10 cellular contexts compared by ENCODE assay signal in the genomic region with DNA sequence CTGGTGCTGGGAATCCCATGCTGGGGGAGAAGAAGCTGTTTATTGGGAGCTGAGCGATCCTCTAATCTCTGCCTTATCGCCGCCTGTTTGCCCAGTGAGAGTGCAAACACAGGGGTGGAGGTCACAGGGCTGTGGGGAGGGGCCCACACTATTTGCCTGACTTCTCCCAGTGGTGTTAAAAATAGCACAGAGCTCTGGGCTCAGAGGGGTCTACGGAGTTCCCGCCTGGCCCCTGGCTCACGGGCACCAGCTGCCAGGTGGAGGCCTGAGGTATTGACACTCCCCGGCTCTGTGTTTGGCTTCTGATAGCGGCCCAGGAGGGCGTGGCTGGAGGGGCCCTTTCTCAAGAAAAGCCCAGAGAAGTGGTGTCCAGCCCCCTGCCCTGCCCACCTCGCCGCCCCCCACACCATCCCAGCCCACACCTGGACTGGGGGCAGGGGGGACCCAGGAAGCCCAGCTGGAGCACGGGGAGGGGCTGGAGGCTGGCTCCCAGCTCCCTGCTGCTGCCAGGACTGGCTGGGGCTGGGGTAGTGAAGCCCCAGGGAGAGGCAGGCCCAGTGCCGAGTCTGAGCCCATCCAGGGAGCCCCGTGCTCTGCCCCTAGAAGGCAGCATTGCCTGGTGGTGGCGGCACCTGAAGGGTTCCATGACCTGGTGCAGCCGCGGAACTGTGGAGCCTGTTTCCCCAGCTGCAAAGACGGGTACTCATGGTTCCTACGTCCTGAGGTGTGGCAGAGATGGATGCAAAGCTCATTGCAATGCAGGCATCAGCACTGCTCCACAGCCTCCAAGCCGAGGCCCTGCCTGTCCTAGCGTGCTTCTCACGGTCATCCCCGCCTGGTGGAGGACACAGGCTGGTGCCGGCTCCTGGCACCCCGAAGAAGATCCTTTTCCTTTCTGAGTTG. TPM values are rescaled to one million over a fixed set of nuclear protein-coding genes. Genes with fewer than 3 reads are reported as not detected.
DNase-seq lines count a peak whose midpoint lies in the region; ATAC-seq and TF ChIP-seq lines count a peak whose summit lies in the region.
"Had no signal": no experiment of that assay in that cellular context is flagged by ENCODE, and none has a peak within 500 bp of the region (broad histone marks: within the 10 kb centered on the region; RNA-seq: fewer than 3 reads in every experiment).

No MANE protein-coding gene starts in this region.

- H3K9me3 Mint-ChIP-seq in Caco-2 (ENCODE audit: unreplicated experiment) (no peaks in the 10 kb centered on the region), neural crest cell (no peaks in the 10 kb centered on the region)

- TF ChIP-seq CTCF in Caco-2 (IDR thresholded peaks at IDR 0.05; ENCODE audit: insufficient read depth in 1 of 2, low read depth in 1 of 2, low read length in 1 of 2, severe bottlenecking in 1 of 2, unreplicated experiment in 1 of 2) (peak in 1 of 2 experiments; percentile 9), colonic mucosa (IDR thresholded peaks at IDR 0.05) (peak; percentile 23), neural crest cell (conservative IDR thresholded peaks at IDR 0.05) (peak; percentile 44)

- H3K36me3 ChIP-seq in Caco-2 (ENCODE audit: control insufficient read depth, insufficient read depth, low read length) (no peaks in the 10 kb centered on the region), colonic mucosa (no peaks in the 10 kb centered on the region)

- CTCF ChIA-PET in Caco-2 (lab: Charles Lee) = interaction anchor here (0.7 to 7.0 kb wide), 17 partner anchors 16 to 184 kb away, joined by 3 to 140 read pairs (median 4); no protein-coding TSS in a partner anchor

- intact Hi-C loops in Caco-2 (cut with micrococcal nuclease; ENCODE audit: unreplicated experiment) = loop anchor here (2.0 kb wide), 1 partner anchor 80 kb away; a partner anchor contains a TSS
- intact Hi-C loops in colonic mucosa (cut with DNase I) = loop anchor here (10.0 kb wide), 1 partner anchor 82 kb away; a partner anchor contains a TSS

- no TSS peak for BruUV-seq in Caco-2 (replicated peaks; lab: Mats Ljungman, UMichigan)

- H3K4me1 ChIP-seq in Caco-2 = peaks cover 50% of the 10 kb centered on the region
- peaks cover 38% of the 10 kb centered on the region for H3K4me1 ChIP-seq in colonic mucosa

- peak overlapping the region; percentile 12 to 55 for H3K9ac ChIP-seq in colonic mucosa (ENCODE audit: low read depth in 2 of 2, low read length in 2 of 2)

- H3K4me3 ChIP-seq in Caco-2 (ENCODE audit: low read depth, low read length) = no peak overlapping the region
- H3K4me3 ChIP-seq in colonic mucosa = no peak overlapping the region

- H3K27ac Mint-ChIP-seq in Caco-2 (ENCODE audit: unreplicated experiment) = no peak overlapping the region
- no peak overlapping the region for H3K27ac Mint-ChIP-seq in neural crest cell (ENCODE audit: unreplicated experiment)

- H3K4me1 Mint-ChIP-seq in Caco-2 (ENCODE audit: low read depth, unreplicated experiment) (peaks cover 12% of the 10 kb centered on the region), neural crest cell (peaks cover 11% of the 10 kb centered on the region)

- no peaks in the 10 kb centered on the region for H3K27me3 ChIP-seq in Caco-2 (replicated peaks; ENCODE audit: control insufficient read depth, insufficient read depth, low read length)
- no peaks in the 10 kb centered on the region for H3K27me3 ChIP-seq in colonic mucosa

- no peaks in the 10 kb centered on the region for H3K9me3 ChIP-seq in Caco-2
- H3K9me3 ChIP-seq in colonic mucosa = no peaks in the 10 kb centered on the region

- H3K27ac ChIP-seq in colonic mucosa = peak overlapping the region; percentile 47

- no peak for ATAC-seq in HG03095 (IDR thresholded peaks at IDR 0.05; ENCODE audit: unreplicated experiment)
- no peak for ATAC-seq in HG03159 (IDR thresholded peaks at IDR 0.05; ENCODE audit: unreplicated experiment)

- DNase-seq in Caco-2 (peak; percentile 88 to 91), NCI-H146 treated with DMSO at 0.1 percent for 48 hours (lab: John Stamatoyannopoulos, UW; ENCODE audit: unreplicated experiment) (peak; percentile 71), colonic mucosa (peak; percentile 83), neural crest cell (ENCODE audit: low read depth, low spot score) (no peak), anterior cingulate cortex (lab: John Stamatoyannopoulos, UW) (no peak), hepatic stellate cell (ENCODE audit: low spot score) (no peak)
- DNase-seq: activated CD8-positive, alpha-beta memory T cell treated with anti-CD3 and anti-CD28 coated beads for 24 hours; stimulated activated CD4-positive, alpha-beta T cell treated with anti-CD3 and anti-CD28 coated beads, Interleukin-4, amount 100 ng/mL, for 4 hours had no signal

- POLR2A ChIA-PET in Caco-2 (lab: Charles Lee) = interaction anchor here (2.1 kb wide), 1 partner anchor 143 kb away, joined by 9 read pairs; no protein-coding TSS in a partner anchor

- H3K27me3 Mint-ChIP-seq in Caco-2 (ENCODE audit: insufficient read depth, unreplicated experiment) = peaks cover 7% of the 10 kb centered on the region
- no peaks in the 10 kb centered on the region for H3K27me3 Mint-ChIP-seq in neural crest cell (ENCODE audit: low read depth)

- peaks cover 8% of the 10 kb centered on the region for H3K36me3 Mint-ChIP-seq in Caco-2 (ENCODE audit: insufficient read depth, unreplicated experiment)
- no peaks in the 10 kb centered on the region for H3K36me3 Mint-ChIP-seq in neural crest cell (ENCODE audit: low read depth)

- H3K4me3 Mint-ChIP-seq in Caco-2 (ENCODE audit: unreplicated experiment) = no peak overlapping the region
- no peak overlapping the region for H3K4me3 Mint-ChIP-seq in neural crest cell

RNA-seq across cellular contexts. Expression of a gene that starts 35.7 kb away (rescaled TPM):
- total RNA-seq in Caco-2 (2022) (30.2 and 30.4 TPM in 2 replicates), colonic mucosa (10 to 100 TPM; 17.3 to 28.4 TPM), neural crest cell (14.1 and 16.8 TPM in 2 replicates)

Comparison
In these comparisons a context has a peak if more than half of its experiments do, and no peak if none do; other contexts are left out.
1. DNase-seq: peak in Caco-2 (2 of 2), NCI-H146 treated with DMSO at 0.1 percent for 48 hours (single experiment) and colonic mucosa (single experiment); none in neural crest cell (single experiment), anterior cingulate cortex (0 of 58) and hepatic stellate cell (single experiment).